1 cellular context compared by ENCODE assay signal in the genomic region with DNA sequence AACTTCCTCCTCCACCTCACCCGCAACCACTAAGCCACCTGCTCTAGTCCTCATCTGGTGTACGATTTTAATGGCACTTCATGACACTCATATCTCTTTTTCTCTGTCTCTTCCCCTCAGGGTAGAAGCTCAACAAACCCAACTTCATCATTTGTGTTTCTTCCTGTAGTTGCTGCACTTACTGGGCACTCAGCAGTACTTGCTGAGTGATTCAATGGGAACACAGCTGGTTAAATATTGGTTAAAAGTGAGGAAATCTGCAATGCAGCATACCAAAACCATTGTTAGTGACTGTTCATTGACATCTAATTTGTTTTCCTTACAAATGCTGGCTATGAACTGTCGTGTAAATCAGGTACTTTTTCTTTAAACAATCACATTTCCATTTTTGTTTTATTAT.
TF ChIP-seq lines count a peak whose summit lies in the region.

No MANE protein-coding gene starts in this region.

TF ChIP-seq in WTC11, 78 proteins besides CTCF, POLR2A, EP300 and RAD21 (continued from another document):
- TF ChIP-seq, protein P1, sequence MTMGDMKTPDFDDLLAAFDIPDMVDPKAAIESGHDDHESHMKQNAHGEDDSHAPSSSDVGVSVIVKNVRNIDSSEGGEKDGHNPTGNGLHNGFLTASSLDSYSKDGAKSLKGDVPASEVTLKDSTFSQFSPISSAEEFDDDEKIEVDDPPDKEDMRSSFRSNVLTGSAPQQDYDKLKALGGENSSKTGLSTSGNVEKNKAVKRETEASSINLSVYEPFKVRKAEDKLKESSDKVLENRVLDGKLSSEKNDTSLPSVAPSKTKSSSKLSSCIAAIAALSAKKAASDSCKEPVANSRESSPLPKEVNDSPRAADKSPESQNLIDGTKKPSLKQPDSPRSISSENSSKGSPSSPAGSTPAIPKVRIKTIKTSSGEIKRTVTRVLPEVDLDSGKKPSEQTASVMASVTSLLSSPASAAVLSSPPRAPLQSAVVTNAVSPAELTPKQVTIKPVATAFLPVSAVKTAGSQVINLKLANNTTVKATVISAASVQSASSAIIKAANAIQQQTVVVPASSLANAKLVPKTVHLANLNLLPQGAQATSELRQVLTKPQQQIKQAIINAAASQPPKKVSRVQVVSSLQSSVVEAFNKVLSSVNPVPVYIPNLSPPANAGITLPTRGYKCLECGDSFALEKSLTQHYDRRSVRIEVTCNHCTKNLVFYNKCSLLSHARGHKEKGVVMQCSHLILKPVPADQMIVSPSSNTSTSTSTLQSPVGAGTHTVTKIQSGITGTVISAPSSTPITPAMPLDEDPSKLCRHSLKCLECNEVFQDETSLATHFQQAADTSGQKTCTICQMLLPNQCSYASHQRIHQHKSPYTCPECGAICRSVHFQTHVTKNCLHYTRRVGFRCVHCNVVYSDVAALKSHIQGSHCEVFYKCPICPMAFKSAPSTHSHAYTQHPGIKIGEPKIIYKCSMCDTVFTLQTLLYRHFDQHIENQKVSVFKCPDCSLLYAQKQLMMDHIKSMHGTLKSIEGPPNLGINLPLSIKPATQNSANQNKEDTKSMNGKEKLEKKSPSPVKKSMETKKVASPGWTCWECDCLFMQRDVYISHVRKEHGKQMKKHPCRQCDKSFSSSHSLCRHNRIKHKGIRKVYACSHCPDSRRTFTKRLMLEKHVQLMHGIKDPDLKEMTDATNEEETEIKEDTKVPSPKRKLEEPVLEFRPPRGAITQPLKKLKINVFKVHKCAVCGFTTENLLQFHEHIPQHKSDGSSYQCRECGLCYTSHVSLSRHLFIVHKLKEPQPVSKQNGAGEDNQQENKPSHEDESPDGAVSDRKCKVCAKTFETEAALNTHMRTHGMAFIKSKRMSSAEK (CRISPR knock-in tag; IDR thresholded peaks at IDR 0.05; ENCODE audit: borderline replicate concordance): no peak
- TF ChIP-seq ETV6 (CRISPR knock-in tag; IDR thresholded peaks at IDR 0.05): no peak
- TF ChIP-seq, protein P2, sequence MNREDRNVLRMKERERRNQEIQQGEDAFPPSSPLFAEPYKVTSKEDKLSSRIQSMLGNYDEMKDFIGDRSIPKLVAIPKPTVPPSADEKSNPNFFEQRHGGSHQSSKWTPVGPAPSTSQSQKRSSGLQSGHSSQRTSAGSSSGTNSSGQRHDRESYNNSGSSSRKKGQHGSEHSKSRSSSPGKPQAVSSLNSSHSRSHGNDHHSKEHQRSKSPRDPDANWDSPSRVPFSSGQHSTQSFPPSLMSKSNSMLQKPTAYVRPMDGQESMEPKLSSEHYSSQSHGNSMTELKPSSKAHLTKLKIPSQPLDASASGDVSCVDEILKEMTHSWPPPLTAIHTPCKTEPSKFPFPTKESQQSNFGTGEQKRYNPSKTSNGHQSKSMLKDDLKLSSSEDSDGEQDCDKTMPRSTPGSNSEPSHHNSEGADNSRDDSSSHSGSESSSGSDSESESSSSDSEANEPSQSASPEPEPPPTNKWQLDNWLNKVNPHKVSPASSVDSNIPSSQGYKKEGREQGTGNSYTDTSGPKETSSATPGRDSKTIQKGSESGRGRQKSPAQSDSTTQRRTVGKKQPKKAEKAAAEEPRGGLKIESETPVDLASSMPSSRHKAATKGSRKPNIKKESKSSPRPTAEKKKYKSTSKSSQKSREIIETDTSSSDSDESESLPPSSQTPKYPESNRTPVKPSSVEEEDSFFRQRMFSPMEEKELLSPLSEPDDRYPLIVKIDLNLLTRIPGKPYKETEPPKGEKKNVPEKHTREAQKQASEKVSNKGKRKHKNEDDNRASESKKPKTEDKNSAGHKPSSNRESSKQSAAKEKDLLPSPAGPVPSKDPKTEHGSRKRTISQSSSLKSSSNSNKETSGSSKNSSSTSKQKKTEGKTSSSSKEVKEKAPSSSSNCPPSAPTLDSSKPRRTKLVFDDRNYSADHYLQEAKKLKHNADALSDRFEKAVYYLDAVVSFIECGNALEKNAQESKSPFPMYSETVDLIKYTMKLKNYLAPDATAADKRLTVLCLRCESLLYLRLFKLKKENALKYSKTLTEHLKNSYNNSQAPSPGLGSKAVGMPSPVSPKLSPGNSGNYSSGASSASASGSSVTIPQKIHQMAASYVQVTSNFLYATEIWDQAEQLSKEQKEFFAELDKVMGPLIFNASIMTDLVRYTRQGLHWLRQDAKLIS (CRISPR knock-in tag; IDR thresholded peaks at IDR 0.05; ENCODE audit: borderline replicate concordance): no peak
- TF ChIP-seq, protein P3, sequence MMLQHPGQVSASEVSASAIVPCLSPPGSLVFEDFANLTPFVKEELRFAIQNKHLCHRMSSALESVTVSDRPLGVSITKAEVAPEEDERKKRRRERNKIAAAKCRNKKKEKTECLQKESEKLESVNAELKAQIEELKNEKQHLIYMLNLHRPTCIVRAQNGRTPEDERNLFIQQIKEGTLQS (CRISPR knock-in tag; conservative IDR thresholded peaks at IDR 0.05): no peak
- TF ChIP-seq, protein P4, sequence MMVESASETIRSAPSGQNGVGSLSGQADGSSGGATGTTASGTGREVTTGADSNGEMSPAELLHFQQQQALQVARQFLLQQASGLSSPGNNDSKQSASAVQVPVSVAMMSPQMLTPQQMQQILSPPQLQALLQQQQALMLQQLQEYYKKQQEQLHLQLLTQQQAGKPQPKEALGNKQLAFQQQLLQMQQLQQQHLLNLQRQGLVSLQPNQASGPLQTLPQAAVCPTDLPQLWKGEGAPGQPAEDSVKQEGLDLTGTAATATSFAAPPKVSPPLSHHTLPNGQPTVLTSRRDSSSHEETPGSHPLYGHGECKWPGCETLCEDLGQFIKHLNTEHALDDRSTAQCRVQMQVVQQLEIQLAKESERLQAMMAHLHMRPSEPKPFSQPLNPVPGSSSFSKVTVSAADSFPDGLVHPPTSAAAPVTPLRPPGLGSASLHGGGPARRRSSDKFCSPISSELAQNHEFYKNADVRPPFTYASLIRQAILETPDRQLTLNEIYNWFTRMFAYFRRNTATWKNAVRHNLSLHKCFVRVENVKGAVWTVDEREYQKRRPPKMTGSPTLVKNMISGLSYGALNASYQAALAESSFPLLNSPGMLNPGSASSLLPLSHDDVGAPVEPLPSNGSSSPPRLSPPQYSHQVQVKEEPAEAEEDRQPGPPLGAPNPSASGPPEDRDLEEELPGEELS (CRISPR knock-in tag; IDR thresholded peaks at IDR 0.05): no peak
- TF ChIP-seq CREM (CRISPR knock-in tag; IDR thresholded peaks at IDR 0.05): no peak
- no peak for TF ChIP-seq IRF2 (CRISPR knock-in tag; IDR thresholded peaks at IDR 0.05; ENCODE audit: borderline replicate concordance, low read depth)
- TF ChIP-seq, protein P5, sequence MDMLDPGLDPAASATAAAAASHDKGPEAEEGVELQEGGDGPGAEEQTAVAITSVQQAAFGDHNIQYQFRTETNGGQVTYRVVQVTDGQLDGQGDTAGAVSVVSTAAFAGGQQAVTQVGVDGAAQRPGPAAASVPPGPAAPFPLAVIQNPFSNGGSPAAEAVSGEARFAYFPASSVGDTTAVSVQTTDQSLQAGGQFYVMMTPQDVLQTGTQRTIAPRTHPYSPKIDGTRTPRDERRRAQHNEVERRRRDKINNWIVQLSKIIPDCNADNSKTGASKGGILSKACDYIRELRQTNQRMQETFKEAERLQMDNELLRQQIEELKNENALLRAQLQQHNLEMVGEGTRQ (CRISPR knock-in tag; IDR thresholded peaks at IDR 0.05): no peak
- no peak for TF ChIP-seq ZNF396 (CRISPR knock-in tag; IDR thresholded peaks at IDR 0.05; ENCODE audit: borderline replicate concordance)
- TF ChIP-seq SOX15 (CRISPR knock-in tag; IDR thresholded peaks at IDR 0.05): no peak
- TF ChIP-seq KAT7 (CRISPR knock-in tag; IDR thresholded peaks at IDR 0.05; ENCODE audit: borderline replicate concordance): no peak
